In genomic region chr19:7874857-7875393, GRCh38 we compare ENCODE assay signal across 1 cellular context.
TF ChIP-seq lines count a peak whose summit lies in the region.

No MANE protein-coding gene starts in this region.

TF ChIP-seq in HepG2, 621 proteins besides CTCF, POLR2A, EP300 and RAD21 (continued from another document and continues in another):
- TF ChIP-seq, protein P1, sequence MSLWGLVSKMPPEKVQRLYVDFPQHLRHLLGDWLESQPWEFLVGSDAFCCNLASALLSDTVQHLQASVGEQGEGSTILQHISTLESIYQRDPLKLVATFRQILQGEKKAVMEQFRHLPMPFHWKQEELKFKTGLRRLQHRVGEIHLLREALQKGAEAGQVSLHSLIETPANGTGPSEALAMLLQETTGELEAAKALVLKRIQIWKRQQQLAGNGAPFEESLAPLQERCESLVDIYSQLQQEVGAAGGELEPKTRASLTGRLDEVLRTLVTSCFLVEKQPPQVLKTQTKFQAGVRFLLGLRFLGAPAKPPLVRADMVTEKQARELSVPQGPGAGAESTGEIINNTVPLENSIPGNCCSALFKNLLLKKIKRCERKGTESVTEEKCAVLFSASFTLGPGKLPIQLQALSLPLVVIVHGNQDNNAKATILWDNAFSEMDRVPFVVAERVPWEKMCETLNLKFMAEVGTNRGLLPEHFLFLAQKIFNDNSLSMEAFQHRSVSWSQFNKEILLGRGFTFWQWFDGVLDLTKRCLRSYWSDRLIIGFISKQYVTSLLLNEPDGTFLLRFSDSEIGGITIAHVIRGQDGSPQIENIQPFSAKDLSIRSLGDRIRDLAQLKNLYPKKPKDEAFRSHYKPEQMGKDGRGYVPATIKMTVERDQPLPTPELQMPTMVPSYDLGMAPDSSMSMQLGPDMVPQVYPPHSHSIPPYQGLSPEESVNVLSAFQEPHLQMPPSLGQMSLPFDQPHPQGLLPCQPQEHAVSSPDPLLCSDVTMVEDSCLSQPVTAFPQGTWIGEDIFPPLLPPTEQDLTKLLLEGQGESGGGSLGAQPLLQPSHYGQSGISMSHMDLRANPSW (CRISPR knock-in tag; IDR thresholded peaks at IDR 0.05; ENCODE audit: borderline replicate concordance): 0 out of 2 replicates have a peak, but pooled peaks have one; percentile 33
- no peak for TF ChIP-seq GATA4 (IDR thresholded peaks at IDR 0.05; ENCODE audit: borderline replicate concordance, low read depth)
- TF ChIP-seq, protein P2, sequence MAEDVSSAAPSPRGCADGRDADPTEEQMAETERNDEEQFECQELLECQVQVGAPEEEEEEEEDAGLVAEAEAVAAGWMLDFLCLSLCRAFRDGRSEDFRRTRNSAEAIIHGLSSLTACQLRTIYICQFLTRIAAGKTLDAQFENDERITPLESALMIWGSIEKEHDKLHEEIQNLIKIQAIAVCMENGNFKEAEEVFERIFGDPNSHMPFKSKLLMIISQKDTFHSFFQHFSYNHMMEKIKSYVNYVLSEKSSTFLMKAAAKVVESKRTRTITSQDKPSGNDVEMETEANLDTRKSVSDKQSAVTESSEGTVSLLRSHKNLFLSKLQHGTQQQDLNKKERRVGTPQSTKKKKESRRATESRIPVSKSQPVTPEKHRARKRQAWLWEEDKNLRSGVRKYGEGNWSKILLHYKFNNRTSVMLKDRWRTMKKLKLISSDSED (CRISPR knock-in tag; IDR thresholded peaks at IDR 0.05): no peak
- 0 out of 2 replicates have a peak, but pooled peaks have one; percentile 9 for TF ChIP-seq ZMYM2 (CRISPR knock-in tag; IDR thresholded peaks at IDR 0.05)
- no peak for TF ChIP-seq BATF2 (CRISPR knock-in tag; IDR thresholded peaks at IDR 0.05)
- no peak for TF ChIP-seq ZNF251 (CRISPR knock-in tag; IDR thresholded peaks at IDR 0.05)
- TF ChIP-seq ZBTB26 (CRISPR knock-in tag; IDR thresholded peaks at IDR 0.05; ENCODE audit: borderline replicate concordance): no peak
- no peak for TF ChIP-seq CENPBD1 (CRISPR knock-in tag; IDR thresholded peaks at IDR 0.05; ENCODE audit: borderline replicate concordance, low read depth)
- TF ChIP-seq PITX1 (CRISPR knock-in tag; IDR thresholded peaks at IDR 0.05): no peak
- TF ChIP-seq, protein P3, sequence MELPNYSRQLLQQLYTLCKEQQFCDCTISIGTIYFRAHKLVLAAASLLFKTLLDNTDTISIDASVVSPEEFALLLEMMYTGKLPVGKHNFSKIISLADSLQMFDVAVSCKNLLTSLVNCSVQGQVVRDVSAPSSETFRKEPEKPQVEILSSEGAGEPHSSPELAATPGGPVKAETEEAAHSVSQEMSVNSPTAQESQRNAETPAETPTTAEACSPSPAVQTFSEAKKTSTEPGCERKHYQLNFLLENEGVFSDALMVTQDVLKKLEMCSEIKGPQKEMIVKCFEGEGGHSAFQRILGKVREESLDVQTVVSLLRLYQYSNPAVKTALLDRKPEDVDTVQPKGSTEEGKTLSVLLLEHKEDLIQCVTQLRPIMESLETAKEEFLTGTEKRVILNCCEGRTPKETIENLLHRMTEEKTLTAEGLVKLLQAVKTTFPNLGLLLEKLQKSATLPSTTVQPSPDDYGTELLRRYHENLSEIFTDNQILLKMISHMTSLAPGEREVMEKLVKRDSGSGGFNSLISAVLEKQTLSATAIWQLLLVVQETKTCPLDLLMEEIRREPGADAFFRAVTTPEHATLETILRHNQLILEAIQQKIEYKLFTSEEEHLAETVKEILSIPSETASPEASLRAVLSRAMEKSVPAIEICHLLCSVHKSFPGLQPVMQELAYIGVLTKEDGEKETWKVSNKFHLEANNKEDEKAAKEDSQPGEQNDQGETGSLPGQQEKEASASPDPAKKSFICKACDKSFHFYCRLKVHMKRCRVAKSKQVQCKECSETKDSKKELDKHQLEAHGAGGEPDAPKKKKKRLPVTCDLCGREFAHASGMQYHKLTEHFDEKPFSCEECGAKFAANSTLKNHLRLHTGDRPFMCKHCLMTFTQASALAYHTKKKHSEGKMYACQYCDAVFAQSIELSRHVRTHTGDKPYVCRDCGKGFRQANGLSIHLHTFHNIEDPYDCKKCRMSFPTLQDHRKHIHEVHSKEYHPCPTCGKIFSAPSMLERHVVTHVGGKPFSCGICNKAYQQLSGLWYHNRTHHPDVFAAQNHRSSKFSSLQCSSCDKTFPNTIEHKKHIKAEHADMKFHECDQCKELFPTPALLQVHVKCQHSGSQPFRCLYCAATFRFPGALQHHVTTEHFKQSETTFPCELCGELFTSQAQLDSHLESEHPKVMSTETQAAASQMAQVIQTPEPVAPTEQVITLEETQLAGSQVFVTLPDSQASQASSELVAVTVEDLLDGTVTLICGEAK (IDR thresholded peaks at IDR 0.05): no peak
- TF ChIP-seq, protein P3 (CRISPR knock-in tag; IDR thresholded peaks at IDR 0.05): 0 out of 2 replicates have a peak, but pooled peaks have one; percentile 13
- TF ChIP-seq ZBTB1 (CRISPR knock-in tag; IDR thresholded peaks at IDR 0.05; ENCODE audit: borderline replicate concordance): no peak
- no peak for TF ChIP-seq ZSCAN20 (CRISPR knock-in tag; IDR thresholded peaks at IDR 0.05; ENCODE audit: borderline replicate concordance)
- peak; percentile 22 for TF ChIP-seq SAP130 (CRISPR knock-in tag; IDR thresholded peaks at IDR 0.05; ENCODE audit: low read depth)
- TF ChIP-seq NFKB2 (CRISPR knock-in tag; IDR thresholded peaks at IDR 0.05; ENCODE audit: borderline replicate concordance): peak; percentile 39; the same call in 1 of the 2 replicates
- TF ChIP-seq WIZ (CRISPR knock-in tag; IDR thresholded peaks at IDR 0.05): peak; percentile 68; the same call in 1 of the 2 replicates
- TF ChIP-seq ONECUT2 (CRISPR knock-in tag; IDR thresholded peaks at IDR 0.05): no peak
- TF ChIP-seq ZNF816 (CRISPR knock-in tag; IDR thresholded peaks at IDR 0.05; ENCODE audit: borderline replicate concordance): 0 out of 2 replicates have a peak, but pooled peaks have one; percentile 35
- 0 out of 2 replicates have a peak, but pooled peaks have one; percentile 1 for TF ChIP-seq KDM2A (CRISPR knock-in tag; IDR thresholded peaks at IDR 0.05; ENCODE audit: borderline replicate concordance, low read depth)
- TF ChIP-seq, protein P4, sequence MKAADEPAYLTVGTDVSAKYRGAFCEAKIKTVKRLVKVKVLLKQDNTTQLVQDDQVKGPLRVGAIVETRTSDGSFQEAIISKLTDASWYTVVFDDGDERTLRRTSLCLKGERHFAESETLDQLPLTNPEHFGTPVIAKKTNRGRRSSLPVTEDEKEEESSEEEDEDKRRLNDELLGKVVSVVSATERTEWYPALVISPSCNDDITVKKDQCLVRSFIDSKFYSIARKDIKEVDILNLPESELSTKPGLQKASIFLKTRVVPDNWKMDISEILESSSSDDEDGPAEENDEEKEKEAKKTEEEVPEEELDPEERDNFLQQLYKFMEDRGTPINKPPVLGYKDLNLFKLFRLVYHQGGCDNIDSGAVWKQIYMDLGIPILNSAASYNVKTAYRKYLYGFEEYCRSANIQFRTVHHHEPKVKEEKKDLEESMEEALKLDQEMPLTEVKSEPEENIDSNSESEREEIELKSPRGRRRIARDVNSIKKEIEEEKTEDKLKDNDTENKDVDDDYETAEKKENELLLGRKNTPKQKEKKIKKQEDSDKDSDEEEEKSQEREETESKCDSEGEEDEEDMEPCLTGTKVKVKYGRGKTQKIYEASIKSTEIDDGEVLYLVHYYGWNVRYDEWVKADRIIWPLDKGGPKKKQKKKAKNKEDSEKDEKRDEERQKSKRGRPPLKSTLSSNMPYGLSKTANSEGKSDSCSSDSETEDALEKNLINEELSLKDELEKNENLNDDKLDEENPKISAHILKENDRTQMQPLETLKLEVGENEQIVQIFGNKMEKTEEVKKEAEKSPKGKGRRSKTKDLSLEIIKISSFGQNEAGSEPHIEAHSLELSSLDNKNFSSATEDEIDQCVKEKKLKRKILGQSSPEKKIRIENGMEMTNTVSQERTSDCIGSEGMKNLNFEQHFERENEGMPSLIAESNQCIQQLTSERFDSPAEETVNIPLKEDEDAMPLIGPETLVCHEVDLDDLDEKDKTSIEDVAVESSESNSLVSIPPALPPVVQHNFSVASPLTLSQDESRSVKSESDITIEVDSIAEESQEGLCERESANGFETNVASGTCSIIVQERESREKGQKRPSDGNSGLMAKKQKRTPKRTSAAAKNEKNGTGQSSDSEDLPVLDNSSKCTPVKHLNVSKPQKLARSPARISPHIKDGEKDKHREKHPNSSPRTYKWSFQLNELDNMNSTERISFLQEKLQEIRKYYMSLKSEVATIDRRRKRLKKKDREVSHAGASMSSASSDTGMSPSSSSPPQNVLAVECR (CRISPR knock-in tag; IDR thresholded peaks at IDR 0.05; ENCODE audit: borderline replicate concordance): peak; percentile 21; the same call in 1 of the 2 replicates
- TF ChIP-seq, protein P5, sequence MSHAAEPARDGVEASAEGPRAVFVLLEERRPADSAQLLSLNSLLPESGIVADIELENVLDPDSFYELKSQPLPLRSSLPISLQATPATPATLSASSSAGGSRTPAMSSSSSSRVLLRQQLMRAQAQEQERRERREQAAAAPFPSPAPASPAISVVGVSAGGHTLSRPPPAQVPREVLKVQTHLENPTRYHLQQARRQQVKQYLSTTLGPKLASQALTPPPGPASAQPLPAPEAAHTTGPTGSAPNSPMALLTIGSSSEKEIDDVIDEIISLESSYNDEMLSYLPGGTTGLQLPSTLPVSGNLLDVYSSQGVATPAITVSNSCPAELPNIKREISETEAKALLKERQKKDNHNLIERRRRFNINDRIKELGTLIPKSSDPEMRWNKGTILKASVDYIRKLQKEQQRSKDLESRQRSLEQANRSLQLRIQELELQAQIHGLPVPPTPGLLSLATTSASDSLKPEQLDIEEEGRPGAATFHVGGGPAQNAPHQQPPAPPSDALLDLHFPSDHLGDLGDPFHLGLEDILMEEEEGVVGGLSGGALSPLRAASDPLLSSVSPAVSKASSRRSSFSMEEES (CRISPR knock-in tag; IDR thresholded peaks at IDR 0.05): no peak
- 0 out of 2 replicates have a peak, but pooled peaks have one; percentile 60 for TF ChIP-seq ZNF670 (CRISPR knock-in tag; IDR thresholded peaks at IDR 0.05; ENCODE audit: borderline replicate concordance)
- peak; percentile 42; the same call in 1 of the 2 replicates for TF ChIP-seq ZMYM4 (CRISPR knock-in tag; IDR thresholded peaks at IDR 0.05)
- TF ChIP-seq ZBTB4 (CRISPR knock-in tag; IDR thresholded peaks at IDR 0.05; ENCODE audit: borderline replicate concordance): 0 out of 2 replicates have a peak, but pooled peaks have one; percentile 31
- TF ChIP-seq ZNF431 (CRISPR knock-in tag; IDR thresholded peaks at IDR 0.05; ENCODE audit: borderline replicate concordance, low read depth): no peak
- TF ChIP-seq GABPA (IDR thresholded peaks at IDR 0.05; ENCODE audit: low read depth, low read length): no peak
- peak; percentile 30; the same call in 1 of the 2 replicates for TF ChIP-seq GABPA (CRISPR knock-in tag; IDR thresholded peaks at IDR 0.05; ENCODE audit: low read depth)
- TF ChIP-seq ZNF543 (CRISPR knock-in tag; IDR thresholded peaks at IDR 0.05): no peak
